1 cellular context compared by ENCODE assay signal in the genomic region with DNA sequence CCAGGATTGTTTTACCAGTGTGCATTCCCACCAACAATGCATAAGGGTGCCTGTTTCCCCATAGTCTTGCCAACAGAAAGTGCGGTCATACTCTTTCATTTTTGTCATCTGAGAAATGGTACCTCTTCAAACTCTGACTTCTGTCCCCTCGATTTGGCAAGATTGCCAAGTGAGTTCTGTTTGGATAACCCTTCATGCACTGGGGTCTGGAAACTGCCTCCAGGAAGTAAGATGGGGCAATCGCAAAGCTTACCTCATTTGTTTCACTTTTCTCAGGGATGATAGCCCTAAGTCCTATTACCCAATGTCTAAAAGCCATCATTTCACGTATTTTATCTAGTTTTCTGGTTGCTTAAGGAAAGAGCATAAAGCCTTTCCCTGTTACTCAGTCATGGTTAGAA.
TF ChIP-seq lines count a peak whose summit lies in the region.

No MANE protein-coding gene starts in this region.

TF ChIP-seq in HepG2, 621 proteins besides CTCF, POLR2A, EP300 and RAD21 (continued from another document and continues in another):
- TF ChIP-seq, protein P1, sequence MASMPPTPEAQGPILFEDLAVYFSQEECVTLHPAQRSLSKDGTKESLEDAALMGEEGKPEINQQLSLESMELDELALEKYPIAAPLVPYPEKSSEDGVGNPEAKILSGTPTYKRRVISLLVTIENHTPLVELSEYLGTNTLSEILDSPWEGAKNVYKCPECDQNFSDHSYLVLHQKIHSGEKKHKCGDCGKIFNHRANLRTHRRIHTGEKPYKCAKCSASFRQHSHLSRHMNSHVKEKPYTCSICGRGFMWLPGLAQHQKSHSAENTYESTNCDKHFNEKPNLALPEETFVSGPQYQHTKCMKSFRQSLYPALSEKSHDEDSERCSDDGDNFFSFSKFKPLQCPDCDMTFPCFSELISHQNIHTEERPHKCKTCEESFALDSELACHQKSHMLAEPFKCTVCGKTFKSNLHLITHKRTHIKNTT (CRISPR knock-in tag; IDR thresholded peaks at IDR 0.05) = no peak
- TF ChIP-seq ZNF333 (CRISPR knock-in tag; IDR thresholded peaks at IDR 0.05; ENCODE audit: borderline replicate concordance) (no peak), HMGA1 (CRISPR knock-in tag; conservative IDR thresholded peaks at IDR 0.05) (no peak), SOX13 (IDR thresholded peaks at IDR 0.05) (no peak), SOX13 (CRISPR knock-in tag; conservative IDR thresholded peaks at IDR 0.05 in 1 of 2, IDR thresholded peaks at IDR 0.05 in 1 of 2) (peak in 1 of 2 experiments; percentile 67; a peak in 1 of 4 replicates), ZNF44 (CRISPR knock-in tag; IDR thresholded peaks at IDR 0.05) (no peak), ZNF83 (CRISPR knock-in tag; IDR thresholded peaks at IDR 0.05; ENCODE audit: borderline replicate concordance) (no peak), ZNF841 (CRISPR knock-in tag; IDR thresholded peaks at IDR 0.05; ENCODE audit: borderline replicate concordance) (no peak), CBX2 (IDR thresholded peaks at IDR 0.05; ENCODE audit: low read depth, low read length) (no peak), CBX2 (CRISPR knock-in tag; IDR thresholded peaks at IDR 0.05; ENCODE audit: low read depth) (no peak), U2AF2 (IDR thresholded peaks at IDR 0.05; ENCODE audit: low read depth, low read length) (no peak), MEIS2 (CRISPR knock-in tag; IDR thresholded peaks at IDR 0.05) (no peak), FOXA3 (CRISPR knock-in tag; IDR thresholded peaks at IDR 0.05) (peak; percentile 80), ZFP62 (CRISPR knock-in tag; IDR thresholded peaks at IDR 0.05) (no peak), REL (CRISPR knock-in tag; conservative IDR thresholded peaks at IDR 0.05) (no peak), NRL (CRISPR knock-in tag; IDR thresholded peaks at IDR 0.05; ENCODE audit: borderline replicate concordance) (no peak), REPIN1 (CRISPR knock-in tag; IDR thresholded peaks at IDR 0.05; ENCODE audit: borderline replicate concordance, low read depth) (no peak), MEF2D (CRISPR knock-in tag; IDR thresholded peaks at IDR 0.05) (no peak), HOXA9 (CRISPR knock-in tag; IDR thresholded peaks at IDR 0.05; ENCODE audit: borderline replicate concordance) (no peak), NR3C1 (CRISPR knock-in tag; IDR thresholded peaks at IDR 0.05) (no peak), SRSF4 (IDR thresholded peaks at IDR 0.05; ENCODE audit: low read depth, low read length, poor library complexity, severe bottlenecking) (no peak), ZNF670 (CRISPR knock-in tag; IDR thresholded peaks at IDR 0.05; ENCODE audit: borderline replicate concordance) (no peak), SRY (CRISPR knock-in tag; IDR thresholded peaks at IDR 0.05) (no peak), ZBTB3 (CRISPR knock-in tag; IDR thresholded peaks at IDR 0.05; ENCODE audit: borderline replicate concordance, low read depth) (no peak), ZNF7 (CRISPR knock-in tag; IDR thresholded peaks at IDR 0.05) (no peak), MTF1 (CRISPR knock-in tag; IDR thresholded peaks at IDR 0.05) (no peak), PHF5A (CRISPR knock-in tag; IDR thresholded peaks at IDR 0.05; ENCODE audit: low read depth, unreplicated experiment) (no peak)
- TF ChIP-seq, protein P2, sequence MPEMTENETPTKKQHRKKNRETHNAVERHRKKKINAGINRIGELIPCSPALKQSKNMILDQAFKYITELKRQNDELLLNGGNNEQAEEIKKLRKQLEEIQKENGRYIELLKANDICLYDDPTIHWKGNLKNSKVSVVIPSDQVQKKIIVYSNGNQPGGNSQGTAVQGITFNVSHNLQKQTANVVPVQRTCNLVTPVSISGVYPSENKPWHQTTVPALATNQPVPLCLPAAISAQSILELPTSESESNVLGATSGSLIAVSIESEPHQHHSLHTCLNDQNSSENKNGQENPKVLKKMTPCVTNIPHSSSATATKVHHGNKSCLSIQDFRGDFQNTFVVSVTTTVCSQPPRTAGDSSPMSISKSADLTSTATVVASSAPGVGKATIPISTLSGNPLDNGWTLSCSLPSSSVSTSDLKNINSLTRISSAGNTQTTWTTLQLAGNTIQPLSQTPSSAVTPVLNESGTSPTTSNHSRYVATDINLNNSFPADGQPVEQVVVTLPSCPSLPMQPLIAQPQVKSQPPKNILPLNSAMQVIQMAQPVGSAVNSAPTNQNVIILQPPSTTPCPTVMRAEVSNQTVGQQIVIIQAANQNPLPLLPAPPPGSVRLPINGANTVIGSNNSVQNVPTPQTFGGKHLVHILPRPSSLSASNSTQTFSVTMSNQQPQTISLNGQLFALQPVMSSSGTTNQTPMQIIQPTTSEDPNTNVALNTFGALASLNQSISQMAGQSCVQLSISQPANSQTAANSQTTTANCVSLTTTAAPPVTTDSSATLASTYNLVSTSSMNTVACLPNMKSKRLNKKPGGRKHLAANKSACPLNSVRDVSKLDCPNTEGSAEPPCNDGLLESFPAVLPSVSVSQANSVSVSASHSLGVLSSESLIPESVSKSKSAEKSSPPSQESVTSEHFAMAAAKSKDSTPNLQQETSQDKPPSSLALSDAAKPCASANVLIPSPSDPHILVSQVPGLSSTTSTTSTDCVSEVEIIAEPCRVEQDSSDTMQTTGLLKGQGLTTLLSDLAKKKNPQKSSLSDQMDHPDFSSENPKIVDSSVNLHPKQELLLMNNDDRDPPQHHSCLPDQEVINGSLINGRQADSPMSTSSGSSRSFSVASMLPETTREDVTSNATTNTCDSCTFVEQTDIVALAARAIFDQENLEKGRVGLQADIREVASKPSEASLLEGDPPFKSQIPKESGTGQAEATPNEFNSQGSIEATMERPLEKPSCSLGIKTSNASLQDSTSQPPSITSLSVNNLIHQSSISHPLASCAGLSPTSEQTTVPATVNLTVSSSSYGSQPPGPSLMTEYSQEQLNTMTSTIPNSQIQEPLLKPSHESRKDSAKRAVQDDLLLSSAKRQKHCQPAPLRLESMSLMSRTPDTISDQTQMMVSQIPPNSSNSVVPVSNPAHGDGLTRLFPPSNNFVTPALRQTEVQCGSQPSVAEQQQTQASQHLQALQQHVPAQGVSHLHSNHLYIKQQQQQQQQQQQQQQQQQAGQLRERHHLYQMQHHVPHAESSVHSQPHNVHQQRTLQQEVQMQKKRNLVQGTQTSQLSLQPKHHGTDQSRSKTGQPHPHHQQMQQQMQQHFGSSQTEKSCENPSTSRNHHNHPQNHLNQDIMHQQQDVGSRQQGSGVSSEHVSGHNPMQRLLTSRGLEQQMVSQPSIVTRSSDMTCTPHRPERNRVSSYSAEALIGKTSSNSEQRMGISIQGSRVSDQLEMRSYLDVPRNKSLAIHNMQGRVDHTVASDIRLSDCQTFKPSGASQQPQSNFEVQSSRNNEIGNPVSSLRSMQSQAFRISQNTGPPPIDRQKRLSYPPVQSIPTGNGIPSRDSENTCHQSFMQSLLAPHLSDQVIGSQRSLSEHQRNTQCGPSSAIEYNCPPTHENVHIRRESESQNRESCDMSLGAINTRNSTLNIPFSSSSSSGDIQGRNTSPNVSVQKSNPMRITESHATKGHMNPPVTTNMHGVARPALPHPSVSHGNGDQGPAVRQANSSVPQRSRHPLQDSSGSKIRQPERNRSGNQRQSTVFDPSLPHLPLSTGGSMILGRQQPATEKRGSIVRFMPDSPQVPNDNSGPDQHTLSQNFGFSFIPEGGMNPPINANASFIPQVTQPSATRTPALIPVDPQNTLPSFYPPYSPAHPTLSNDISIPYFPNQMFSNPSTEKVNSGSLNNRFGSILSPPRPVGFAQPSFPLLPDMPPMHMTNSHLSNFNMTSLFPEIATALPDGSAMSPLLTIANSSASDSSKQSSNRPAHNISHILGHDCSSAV (CRISPR knock-in tag; IDR thresholded peaks at IDR 0.05; ENCODE audit: borderline replicate concordance) = no peak
- TF ChIP-seq, protein P3, sequence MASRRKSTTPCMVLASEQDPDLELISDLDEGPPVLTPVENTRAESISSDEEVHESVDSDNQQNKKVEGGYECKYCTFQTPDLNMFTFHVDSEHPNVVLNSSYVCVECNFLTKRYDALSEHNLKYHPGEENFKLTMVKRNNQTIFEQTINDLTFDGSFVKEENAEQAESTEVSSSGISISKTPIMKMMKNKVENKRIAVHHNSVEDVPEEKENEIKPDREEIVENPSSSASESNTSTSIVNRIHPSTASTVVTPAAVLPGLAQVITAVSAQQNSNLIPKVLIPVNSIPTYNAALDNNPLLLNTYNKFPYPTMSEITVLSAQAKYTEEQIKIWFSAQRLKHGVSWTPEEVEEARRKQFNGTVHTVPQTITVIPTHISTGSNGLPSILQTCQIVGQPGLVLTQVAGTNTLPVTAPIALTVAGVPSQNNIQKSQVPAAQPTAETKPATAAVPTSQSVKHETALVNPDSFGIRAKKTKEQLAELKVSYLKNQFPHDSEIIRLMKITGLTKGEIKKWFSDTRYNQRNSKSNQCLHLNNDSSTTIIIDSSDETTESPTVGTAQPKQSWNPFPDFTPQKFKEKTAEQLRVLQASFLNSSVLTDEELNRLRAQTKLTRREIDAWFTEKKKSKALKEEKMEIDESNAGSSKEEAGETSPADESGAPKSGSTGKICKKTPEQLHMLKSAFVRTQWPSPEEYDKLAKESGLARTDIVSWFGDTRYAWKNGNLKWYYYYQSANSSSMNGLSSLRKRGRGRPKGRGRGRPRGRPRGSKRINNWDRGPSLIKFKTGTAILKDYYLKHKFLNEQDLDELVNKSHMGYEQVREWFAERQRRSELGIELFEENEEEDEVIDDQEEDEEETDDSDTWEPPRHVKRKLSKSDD (CRISPR knock-in tag; IDR thresholded peaks at IDR 0.05; ENCODE audit: low read depth) = no peak
- TF ChIP-seq, protein P4, sequence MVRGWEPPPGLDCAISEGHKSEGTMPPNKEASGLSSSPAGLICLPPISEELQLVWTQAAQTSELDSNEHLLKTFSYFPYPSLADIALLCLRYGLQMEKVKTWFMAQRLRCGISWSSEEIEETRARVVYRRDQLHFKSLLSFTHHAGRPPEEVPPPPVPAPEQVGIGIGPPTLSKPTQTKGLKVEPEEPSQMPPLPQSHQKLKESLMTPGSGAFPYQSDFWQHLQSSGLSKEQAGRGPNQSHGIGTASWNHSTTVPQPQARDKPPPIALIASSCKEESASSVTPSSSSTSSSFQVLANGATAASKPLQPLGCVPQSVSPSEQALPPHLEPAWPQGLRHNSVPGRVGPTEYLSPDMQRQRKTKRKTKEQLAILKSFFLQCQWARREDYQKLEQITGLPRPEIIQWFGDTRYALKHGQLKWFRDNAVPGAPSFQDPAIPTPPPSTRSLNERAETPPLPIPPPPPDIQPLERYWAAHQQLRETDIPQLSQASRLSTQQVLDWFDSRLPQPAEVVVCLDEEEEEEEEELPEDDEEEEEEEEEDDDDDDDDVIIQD (CRISPR knock-in tag; IDR thresholded peaks at IDR 0.05; ENCODE audit: low read depth) = peak; percentile 67; the same call in 1 of the 2 replicates
- TF ChIP-seq, protein P5, sequence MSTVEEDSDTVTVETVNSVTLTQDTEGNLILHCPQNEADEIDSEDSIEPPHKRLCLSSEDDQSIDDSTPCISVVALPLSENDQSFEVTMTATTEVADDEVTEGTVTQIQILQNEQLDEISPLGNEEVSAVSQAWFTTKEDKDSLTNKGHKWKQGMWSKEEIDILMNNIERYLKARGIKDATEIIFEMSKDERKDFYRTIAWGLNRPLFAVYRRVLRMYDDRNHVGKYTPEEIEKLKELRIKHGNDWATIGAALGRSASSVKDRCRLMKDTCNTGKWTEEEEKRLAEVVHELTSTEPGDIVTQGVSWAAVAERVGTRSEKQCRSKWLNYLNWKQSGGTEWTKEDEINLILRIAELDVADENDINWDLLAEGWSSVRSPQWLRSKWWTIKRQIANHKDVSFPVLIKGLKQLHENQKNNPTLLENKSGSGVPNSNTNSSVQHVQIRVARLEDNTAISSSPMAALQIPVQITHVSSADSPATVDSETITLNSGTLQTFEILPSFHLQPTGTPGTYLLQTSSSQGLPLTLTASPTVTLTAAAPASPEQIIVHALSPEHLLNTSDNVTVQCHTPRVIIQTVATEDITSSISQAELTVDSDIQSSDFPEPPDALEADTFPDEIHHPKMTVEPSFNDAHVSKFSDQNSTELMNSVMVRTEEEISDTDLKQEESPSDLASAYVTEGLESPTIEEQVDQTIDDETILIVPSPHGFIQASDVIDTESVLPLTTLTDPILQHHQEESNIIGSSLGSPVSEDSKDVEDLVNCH (CRISPR knock-in tag; IDR thresholded peaks at IDR 0.05) = no peak
- TF ChIP-seq, protein P6, sequence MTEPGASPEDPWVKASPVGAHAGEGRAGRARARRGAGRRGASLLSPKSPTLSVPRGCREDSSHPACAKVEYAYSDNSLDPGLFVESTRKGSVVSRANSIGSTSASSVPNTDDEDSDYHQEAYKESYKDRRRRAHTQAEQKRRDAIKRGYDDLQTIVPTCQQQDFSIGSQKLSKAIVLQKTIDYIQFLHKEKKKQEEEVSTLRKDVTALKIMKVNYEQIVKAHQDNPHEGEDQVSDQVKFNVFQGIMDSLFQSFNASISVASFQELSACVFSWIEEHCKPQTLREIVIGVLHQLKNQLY (CRISPR knock-in tag; IDR thresholded peaks at IDR 0.05) = 0 out of 2 replicates have a peak, but pooled peaks have one; percentile 15
- TF ChIP-seq, protein P7, sequence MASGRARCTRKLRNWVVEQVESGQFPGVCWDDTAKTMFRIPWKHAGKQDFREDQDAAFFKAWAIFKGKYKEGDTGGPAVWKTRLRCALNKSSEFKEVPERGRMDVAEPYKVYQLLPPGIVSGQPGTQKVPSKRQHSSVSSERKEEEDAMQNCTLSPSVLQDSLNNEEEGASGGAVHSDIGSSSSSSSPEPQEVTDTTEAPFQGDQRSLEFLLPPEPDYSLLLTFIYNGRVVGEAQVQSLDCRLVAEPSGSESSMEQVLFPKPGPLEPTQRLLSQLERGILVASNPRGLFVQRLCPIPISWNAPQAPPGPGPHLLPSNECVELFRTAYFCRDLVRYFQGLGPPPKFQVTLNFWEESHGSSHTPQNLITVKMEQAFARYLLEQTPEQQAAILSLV (CRISPR knock-in tag; IDR thresholded peaks at IDR 0.05; ENCODE audit: borderline replicate concordance) = no peak
- TF ChIP-seq, protein P8, sequence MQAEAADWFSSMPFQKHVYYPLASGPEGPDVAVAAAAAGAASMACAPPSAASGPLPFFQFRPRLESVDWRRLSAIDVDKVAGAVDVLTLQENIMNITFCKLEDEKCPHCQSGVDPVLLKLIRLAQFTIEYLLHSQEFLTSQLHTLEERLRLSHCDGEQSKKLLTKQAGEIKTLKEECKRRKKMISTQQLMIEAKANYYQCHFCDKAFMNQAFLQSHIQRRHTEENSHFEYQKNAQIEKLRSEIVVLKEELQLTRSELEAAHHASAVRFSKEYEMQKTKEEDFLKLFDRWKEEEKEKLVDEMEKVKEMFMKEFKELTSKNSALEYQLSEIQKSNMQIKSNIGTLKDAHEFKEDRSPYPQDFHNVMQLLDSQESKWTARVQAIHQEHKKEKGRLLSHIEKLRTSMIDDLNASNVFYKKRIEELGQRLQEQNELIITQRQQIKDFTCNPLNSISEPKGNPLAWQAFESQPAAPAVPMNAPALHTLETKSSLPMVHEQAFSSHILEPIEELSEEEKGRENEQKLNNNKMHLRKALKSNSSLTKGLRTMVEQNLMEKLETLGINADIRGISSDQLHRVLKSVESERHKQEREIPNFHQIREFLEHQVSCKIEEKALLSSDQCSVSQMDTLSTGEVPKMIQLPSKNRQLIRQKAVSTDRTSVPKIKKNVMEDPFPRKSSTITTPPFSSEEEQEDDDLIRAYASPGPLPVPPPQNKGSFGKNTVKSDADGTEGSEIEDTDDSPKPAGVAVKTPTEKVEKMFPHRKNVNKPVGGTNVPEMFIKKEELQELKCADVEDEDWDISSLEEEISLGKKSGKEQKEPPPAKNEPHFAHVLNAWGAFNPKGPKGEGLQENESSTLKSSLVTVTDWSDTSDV (CRISPR knock-in tag; IDR thresholded peaks at IDR 0.05) = no peak
- TF ChIP-seq, protein P9, sequence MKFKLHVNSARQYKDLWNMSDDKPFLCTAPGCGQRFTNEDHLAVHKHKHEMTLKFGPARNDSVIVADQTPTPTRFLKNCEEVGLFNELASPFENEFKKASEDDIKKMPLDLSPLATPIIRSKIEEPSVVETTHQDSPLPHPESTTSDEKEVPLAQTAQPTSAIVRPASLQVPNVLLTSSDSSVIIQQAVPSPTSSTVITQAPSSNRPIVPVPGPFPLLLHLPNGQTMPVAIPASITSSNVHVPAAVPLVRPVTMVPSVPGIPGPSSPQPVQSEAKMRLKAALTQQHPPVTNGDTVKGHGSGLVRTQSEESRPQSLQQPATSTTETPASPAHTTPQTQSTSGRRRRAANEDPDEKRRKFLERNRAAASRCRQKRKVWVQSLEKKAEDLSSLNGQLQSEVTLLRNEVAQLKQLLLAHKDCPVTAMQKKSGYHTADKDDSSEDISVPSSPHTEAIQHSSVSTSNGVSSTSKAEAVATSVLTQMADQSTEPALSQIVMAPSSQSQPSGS (CRISPR knock-in tag; IDR thresholded peaks at IDR 0.05) = peak; percentile 83; the same call in 1 of the 2 replicates
